1 cellular context compared by ENCODE assay signal in the genomic region with DNA sequence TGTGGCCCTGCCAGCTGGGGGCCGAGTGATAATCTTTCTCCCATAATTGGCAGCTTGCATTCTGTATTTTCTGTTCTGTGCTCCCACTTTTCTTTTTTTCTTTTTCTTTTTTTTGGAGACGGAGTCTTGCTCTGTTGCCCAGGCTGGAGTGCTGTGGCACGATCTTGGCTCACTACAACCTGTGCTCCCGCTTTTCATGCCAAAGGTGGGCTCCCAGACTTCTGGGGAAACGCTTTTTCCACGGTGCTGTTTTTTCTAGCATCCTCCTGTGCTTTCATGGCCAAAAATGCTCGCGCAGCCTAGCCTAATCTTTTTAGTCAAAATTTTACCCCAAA.
A peak's percentile ranks its signal among the peaks of the same experiment; 100 is the strongest.
TF ChIP-seq lines count a peak whose summit lies in the region.

No MANE protein-coding gene starts in this region.

TF ChIP-seq in HepG2, 621 proteins besides CTCF, POLR2A, EP300 and RAD21 (continued from another document):
- no peak for TF ChIP-seq ZNF513 (CRISPR knock-in tag; conservative IDR thresholded peaks at IDR 0.05)
- no peak for TF ChIP-seq NR3C1 (CRISPR knock-in tag; IDR thresholded peaks at IDR 0.05)
- peak; percentile 52; the same call in 1 of the 2 replicates for TF ChIP-seq ZNF512 (CRISPR knock-in tag; IDR thresholded peaks at IDR 0.05)
- TF ChIP-seq CCDC6 (CRISPR knock-in tag; IDR thresholded peaks at IDR 0.05) = 0 out of 2 replicates have a peak, but pooled peaks have one; percentile 3
- 0 out of 2 replicates have a peak, but pooled peaks have one; percentile 5 for TF ChIP-seq ZNF317 (CRISPR knock-in tag; IDR thresholded peaks at IDR 0.05)
- TF ChIP-seq TCF12 (IDR thresholded peaks at IDR 0.05) = no peak
- TF ChIP-seq TCF12 (CRISPR knock-in tag; IDR thresholded peaks at IDR 0.05) = no peak
- TF ChIP-seq EED (CRISPR knock-in tag; IDR thresholded peaks at IDR 0.05) = no peak
- no peak for TF ChIP-seq ZNF549 (CRISPR knock-in tag; IDR thresholded peaks at IDR 0.05)
- TF ChIP-seq, protein P1, sequence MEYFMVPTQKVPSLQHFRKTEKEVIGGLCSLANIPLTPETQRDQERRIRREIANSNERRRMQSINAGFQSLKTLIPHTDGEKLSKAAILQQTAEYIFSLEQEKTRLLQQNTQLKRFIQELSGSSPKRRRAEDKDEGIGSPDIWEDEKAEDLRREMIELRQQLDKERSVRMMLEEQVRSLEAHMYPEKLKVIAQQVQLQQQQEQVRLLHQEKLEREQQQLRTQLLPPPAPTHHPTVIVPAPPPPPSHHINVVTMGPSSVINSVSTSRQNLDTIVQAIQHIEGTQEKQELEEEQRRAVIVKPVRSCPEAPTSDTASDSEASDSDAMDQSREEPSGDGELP (IDR thresholded peaks at IDR 0.05; ENCODE audit: borderline replicate concordance, low read depth) = peak; percentile 5; the same call in 1 of the 2 replicates
- no peak for TF ChIP-seq FOXK2 (IDR thresholded peaks at IDR 0.05)
- TF ChIP-seq NFE2L2 (IDR thresholded peaks at IDR 0.05; ENCODE audit: low read length) = no peak
- TF ChIP-seq ZNF605 (CRISPR knock-in tag; IDR thresholded peaks at IDR 0.05) = no peak
- no peak for TF ChIP-seq GABPB1 (CRISPR knock-in tag; IDR thresholded peaks at IDR 0.05)
- TF ChIP-seq ATF1 (CRISPR knock-in tag; IDR thresholded peaks at IDR 0.05) = 0 out of 2 replicates have a peak, but pooled peaks have one; percentile 38
- no peak for TF ChIP-seq SYNCRIP (IDR thresholded peaks at IDR 0.05; ENCODE audit: insufficient read depth, low read depth, low read length)
- no peak for TF ChIP-seq SMARCE1 (IDR thresholded peaks at IDR 0.05; ENCODE audit: borderline replicate concordance)
- TF ChIP-seq ZNF44 (CRISPR knock-in tag; IDR thresholded peaks at IDR 0.05) = no peak
- 0 out of 2 replicates have a peak, but pooled peaks have one; percentile 37 for TF ChIP-seq MEIS2 (CRISPR knock-in tag; IDR thresholded peaks at IDR 0.05)
TF ChIP-seq in HepG2: peak in this region for 9.
